Comparison of ENCODE assay signal across 17 cellular contexts in genomic region chr10:130764651-130765050, GRCh38.
"Had no signal": no experiment of that assay in that cellular context is flagged by ENCODE, and none has a peak within 500 bp of the region (broad histone marks: within the 10 kb centered on the region; RNA-seq: fewer than 3 reads in every experiment).

No MANE protein-coding gene starts in this region.

- H3K36me3 ChIP-seq: heart left ventricle, left ventricle myocardium inferior, lower lobe of right lung, stomach, uterus had no signal

- DNase-seq: effector memory CD4-positive, alpha-beta T cell; heart left ventricle; hippocampal formation; left ventricle myocardium inferior; lower lobe of right lung; naive B cell; retina; stimulated activated CD4-positive, alpha-beta T cell treated with anti-CD3 and anti-CD28 coated beads, Interleukin-12 subunit alpha, Interleukin-12 subunit beta, amount 100 ng/mL, for 4 hours; stimulated activated naive CD4-positive, alpha-beta T cell; stomach; substantia nigra; uterus had no signal

- H3K4me1 ChIP-seq: heart left ventricle, left ventricle myocardium inferior, lower lobe of right lung, parathyroid adenoma, psoas muscle, stomach, uterus had no signal

- H3K9me3 ChIP-seq: lower lobe of right lung, psoas muscle, uterus had no signal

- ATAC-seq: esophagus mucosa, heart left ventricle, lower lobe of right lung, psoas muscle, sciatic nerve had no signal

- H3K4me3 ChIP-seq: heart left ventricle, left ventricle myocardium inferior, lower lobe of right lung, psoas muscle, skin epidermis, stomach, uterus had no signal

- H3K27ac ChIP-seq: heart left ventricle, left ventricle myocardium inferior, lower lobe of right lung, parathyroid adenoma, psoas muscle, skin epidermis, stomach, uterus had no signal

- H3K27me3 ChIP-seq: uterus had no signal
